In the genomic region with DNA sequence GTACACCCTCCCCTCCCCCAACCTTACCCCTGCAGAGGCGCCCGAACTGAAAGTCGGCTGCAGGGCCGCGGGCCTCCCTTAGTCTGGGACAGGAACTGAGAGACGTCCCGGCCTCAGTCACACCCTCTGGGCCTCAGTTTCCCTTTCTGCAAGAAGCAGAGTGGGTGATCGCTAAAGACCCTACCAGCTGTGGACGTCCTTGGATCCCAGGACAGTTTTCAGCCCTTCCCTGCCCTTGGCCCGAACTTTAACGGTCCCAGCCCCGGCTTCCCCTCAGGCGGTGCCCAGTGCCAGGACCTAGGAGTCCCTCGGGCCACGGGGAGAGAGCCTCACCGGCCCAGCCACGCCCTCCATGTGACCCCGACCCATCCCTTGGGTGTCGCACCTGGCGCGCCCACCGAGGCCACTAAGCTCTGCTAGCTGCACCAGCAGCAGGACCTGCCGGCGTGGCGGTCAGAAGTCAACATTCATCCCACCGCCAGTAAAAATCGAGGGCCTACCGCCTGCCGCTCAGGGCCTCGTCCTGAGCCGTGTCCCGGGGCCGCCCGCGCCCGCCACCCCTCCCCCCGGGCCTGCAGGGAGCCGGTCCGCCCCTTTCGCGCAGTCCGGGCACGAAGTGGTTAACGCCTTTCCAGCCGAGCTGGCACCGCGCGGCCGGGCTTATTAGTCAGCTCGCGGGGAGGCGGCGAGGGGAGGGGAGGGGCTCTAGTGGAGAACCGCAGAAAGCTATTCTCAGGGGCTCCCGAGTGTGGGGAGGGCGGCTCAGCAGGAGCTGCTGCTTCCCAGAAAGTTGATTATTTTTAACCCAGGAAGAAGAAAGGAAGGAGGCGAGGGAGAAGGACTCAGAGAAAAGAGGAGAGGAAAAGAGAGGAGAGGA, we compare ENCODE assay signal across 8 cellular contexts.
DNase-seq lines count a peak whose midpoint lies in the region; ATAC-seq and TF ChIP-seq lines count a peak whose summit lies in the region.

No MANE protein-coding gene starts in this region.

- in situ Hi-C loops in HAP-1 (cut with MboI; ENCODE audit: low sequenced_read_pairs): no loop called here

- TF ChIP-seq CTCF in A673 (conservative IDR thresholded peaks at IDR 0.05; ENCODE audit: low read depth, low read length): no peak

- intact Hi-C loops in A673 (cut with micrococcal nuclease; ENCODE audit: unreplicated experiment): loop anchor here (5.0 to 10.0 kb wide), 2 partner anchors 108 to 359 kb away; no protein-coding TSS in a partner anchor

- ATAC-seq in GM21360 (IDR thresholded peaks at IDR 0.05; ENCODE audit: unreplicated experiment): no peak

- H3K4me1 ChIP-seq in A673 (ENCODE audit: insufficient read depth, low read length, poor library complexity, severe bottlenecking) (peaks cover 62% of the 10 kb centered on the region), HAP-1 (peaks cover 18% of the 10 kb centered on the region)
- peaks cover 22% of the 10 kb centered on the region for H3K4me1 ChIP-seq in effector memory CD4-positive, alpha-beta T cell (ENCODE audit: control insufficient read depth, insufficient read depth, low read length, poor library complexity, severe bottlenecking)

- H3K36me3 ChIP-seq in A673 (ENCODE audit: insufficient read depth, low read length, poor library complexity, severe bottlenecking) (no peaks in the 10 kb centered on the region), HAP-1 (replicated peaks) (peaks cover 5% of the 10 kb centered on the region; the same call in 1 of the 2 replicates)
- H3K36me3 ChIP-seq in effector memory CD4-positive, alpha-beta T cell (ENCODE audit: control insufficient read depth, insufficient read depth, low read length): no peaks in the 10 kb centered on the region

- peak overlapping the region; percentile 58 for H3K4me3 ChIP-seq in A673 (ENCODE audit: low read depth, low read length, poor library complexity, severe bottlenecking)
- peak overlapping the region; percentile 24 for H3K4me3 ChIP-seq in HAP-1
- H3K4me3 ChIP-seq in effector memory CD4-positive, alpha-beta T cell (ENCODE audit: insufficient read depth, low read depth, low read length, poor library complexity, severe bottlenecking): peak overlapping the region; percentile 65

- H3K27me3 ChIP-seq in A673 (replicated peaks; ENCODE audit: insufficient read depth, low read depth, low read length, poor library complexity) (no peaks in the 10 kb centered on the region), HAP-1 (ENCODE audit: low read depth) (no peaks in the 10 kb centered on the region)
- no peaks in the 10 kb centered on the region for H3K27me3 ChIP-seq in effector memory CD4-positive, alpha-beta T cell (replicated peaks; ENCODE audit: control insufficient read depth, insufficient read depth, low read length, poor library complexity, severe bottlenecking)

- peak overlapping the region; percentile 96 for H3K27ac ChIP-seq in A673 (ENCODE audit: low read depth, low read length, poor library complexity, severe bottlenecking)
- H3K27ac ChIP-seq in effector memory CD4-positive, alpha-beta T cell (ENCODE audit: insufficient read depth, low read length, poor library complexity, severe bottlenecking): peak overlapping the region; percentile 60

- no TSS peak for BruUV-seq in A673 (replicated peaks; lab: Mats Ljungman, UMichigan)

- CTCF ChIA-PET in A673 (lab: Charles Lee): interaction anchor here (0.5 to 0.8 kb wide), 3 partner anchors 64 to 902 kb away, joined by 3 to 11 read pairs (median 5); no protein-coding TSS in a partner anchor

- DNase-seq in A673 (ENCODE audit: low spot score) (peak; percentile 99), HAP-1 (ENCODE audit: low spot score in 2 of 2) (peak; percentile 81 to 95), NCI-H82 (lab: John Stamatoyannopoulos, UW) (peak; percentile 96), medulla oblongata (ENCODE audit: extremely low spot score) (peak; percentile 93)
- DNase-seq in activated CD8-positive, alpha-beta memory T cell treated with anti-CD3 and anti-CD28 coated beads, Interleukin-2, amount 50 U/mL, for 1 hour (ENCODE audit: extremely low read depth): peak; percentile 70
- peak; percentile 64 to 69 (median 66) for DNase-seq in effector memory CD4-positive, alpha-beta T cell
- peak; percentile 76 to 82 for DNase-seq in stimulated activated CD4-positive, alpha-beta T cell treated with anti-CD3 and anti-CD28 coated beads, Interleukin-4, amount 100 ng/mL, for 48 hours (ENCODE audit: low read depth in 2 of 2)

- H3K9me3 ChIP-seq in A673 (ENCODE audit: low read depth, low read length, poor library complexity, severe bottlenecking) (no peaks in the 10 kb centered on the region), HAP-1 (no peaks in the 10 kb centered on the region)
- no peaks in the 10 kb centered on the region for H3K9me3 ChIP-seq in effector memory CD4-positive, alpha-beta T cell (ENCODE audit: control insufficient read depth, low read length)

- POLR2A ChIA-PET in A673 (lab: Charles Lee; ENCODE audit: low non-redundant PET): interaction anchor here (0.5 to 1.0 kb wide), 5 partner anchors 12 to 1076 kb away, joined by 3 to 7 read pairs (median 5); a partner anchor contains a TSS
